ENCODE assay signal across 8 cellular contexts in the genomic region with DNA sequence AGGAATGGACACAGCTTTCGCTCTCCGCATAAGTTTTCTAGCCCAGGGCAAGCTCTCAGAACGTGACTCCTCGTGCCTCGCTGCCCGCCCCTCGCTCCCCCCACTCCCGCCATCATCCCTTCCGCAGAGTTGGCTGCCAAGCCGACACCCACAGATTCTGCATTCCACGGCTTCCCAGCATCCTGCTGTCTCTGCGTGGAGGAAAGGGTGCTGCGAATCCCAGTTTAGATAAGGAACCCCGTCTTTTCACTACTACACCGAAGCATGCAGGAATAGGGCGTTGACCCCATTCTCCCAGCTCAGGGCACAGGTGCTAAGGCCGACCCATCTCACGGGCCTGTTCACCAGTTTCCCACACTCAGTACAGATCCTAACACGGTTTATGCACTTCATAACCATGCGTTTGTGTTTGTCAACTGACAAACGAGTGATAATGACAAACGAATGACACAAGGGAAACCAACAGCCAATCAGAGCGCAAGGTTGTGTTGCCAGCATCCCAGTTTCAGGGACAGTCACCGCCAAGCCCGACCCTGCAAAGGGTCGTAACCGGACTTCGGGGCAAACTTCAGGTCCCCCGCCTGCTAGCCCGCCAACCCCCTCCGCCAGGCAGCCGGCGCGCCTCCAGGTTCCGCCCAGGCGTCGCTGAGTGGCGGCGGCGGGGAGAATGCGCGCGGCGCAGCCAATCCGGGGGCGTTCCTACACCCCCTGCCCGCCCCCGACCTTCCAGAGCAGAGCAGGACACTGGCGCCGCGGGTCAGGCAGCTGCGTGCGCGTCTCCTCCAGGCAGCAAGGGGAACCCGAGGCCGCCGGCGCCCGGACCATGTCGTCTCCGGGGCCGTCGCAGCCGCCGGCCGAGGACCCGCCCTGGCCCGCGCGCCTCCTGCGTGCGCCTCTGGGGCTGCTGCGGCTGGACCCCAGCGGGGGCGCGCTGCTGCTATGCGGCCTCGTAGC. TPM values are rescaled to one million over a fixed set of nuclear protein-coding genes. Genes with fewer than 3 reads are reported as not detected.
DNase-seq lines count a peak whose midpoint lies in the region; ATAC-seq and TF ChIP-seq lines count a peak whose summit lies in the region.

A gene (plus strand): TSS at position 729 of the 954 bp plus-strand sequence. CDS start 95 bp downstream, at position 824.

- DNase-seq in Ammon's horn (ENCODE audit: low spot score) (peak; percentile 93), NCI-H748 treated with DMSO at 0.1 percent for 48 hours (lab: John Stamatoyannopoulos, UW) (peak; percentile 18), ecto neural progenitor cell (ENCODE audit: low spot score) (peak; percentile 91), medulla oblongata (ENCODE audit: extremely low spot score) (peak; percentile 92)
- peak; percentile 76 for DNase-seq in activated CD8-positive, alpha-beta T cell treated with anti-CD3 and anti-CD28 coated beads for 36 hours
- DNase-seq in stimulated activated CD4-positive, alpha-beta T cell treated with anti-CD3 and anti-CD28 coated beads, TNF-alpha, amount 100 ng/mL, for 48 hours (ENCODE audit: low read depth in 3 of 3), result peak; percentile 29 to 61 (median 50)

- CTCF ChIA-PET in activated CD8-positive, alpha-beta T cell treated with anti-CD3 and anti-CD28 coated beads for 36 hours (lab: Charles Lee), result interaction anchor here (1.1 kb wide), 1 partner anchor 18 kb away, joined by 4 read pairs; no protein-coding TSS in a partner anchor

- POLR2A ChIA-PET in activated CD8-positive, alpha-beta T cell treated with anti-CD3 and anti-CD28 coated beads for 36 hours (lab: Charles Lee), result interaction anchor here (0.8 kb wide), 1 partner anchor 347 kb away, joined by 3 read pairs; no protein-coding TSS in a partner anchor

- H3K4me1 Mint-ChIP-seq in activated CD8-positive, alpha-beta T cell treated with anti-CD3 and anti-CD28 coated beads for 36 hours (ENCODE audit: low read depth), result peaks cover 23% of the 10 kb centered on the region

- ATAC-seq in GM19023 (IDR thresholded peaks at IDR 0.05; ENCODE audit: unreplicated experiment) (peak; percentile 96), HG03175 (IDR thresholded peaks at IDR 0.05; ENCODE audit: unreplicated experiment) (peak; percentile 94)
- ATAC-seq in activated CD8-positive, alpha-beta T cell treated with anti-CD3 and anti-CD28 coated beads for 36 hours, result peak; percentile 88

- H3K27me3 Mint-ChIP-seq in activated CD8-positive, alpha-beta T cell treated with anti-CD3 and anti-CD28 coated beads for 36 hours, result no peaks in the 10 kb centered on the region

- no peak for TF ChIP-seq CTCF in activated CD8-positive, alpha-beta T cell treated with anti-CD3 and anti-CD28 coated beads for 36 hours (IDR thresholded peaks at IDR 0.05)

- intact Hi-C loops in activated CD8-positive, alpha-beta T cell treated with anti-CD3 and anti-CD28 coated beads for 36 hours (cut with micrococcal nuclease), result no loop called here

- peak within 1 kb of the TSS; percentile 79 for H3K27ac Mint-ChIP-seq in activated CD8-positive, alpha-beta T cell treated with anti-CD3 and anti-CD28 coated beads for 36 hours

- H3K9me3 Mint-ChIP-seq in activated CD8-positive, alpha-beta T cell treated with anti-CD3 and anti-CD28 coated beads for 36 hours, result no peaks in the 10 kb centered on the region

- peak within 1 kb of the TSS; percentile 80 for H3K4me3 Mint-ChIP-seq in activated CD8-positive, alpha-beta T cell treated with anti-CD3 and anti-CD28 coated beads for 36 hours

- peaks cover under 1% of the 10 kb centered on the region for H3K36me3 Mint-ChIP-seq in activated CD8-positive, alpha-beta T cell treated with anti-CD3 and anti-CD28 coated beads for 36 hours (ENCODE audit: low read depth)

RNA-seq across cellular contexts. Expression of the gene that starts here (rescaled TPM):
- 1 to 10 TPM; 2.5 to 3.1 TPM for total RNA-seq in activated CD8-positive, alpha-beta T cell treated with anti-CD3 and anti-CD28 coated beads for 36 hours

Comparison
In these comparisons a context has a peak if more than half of its experiments do, and no peak if none do; other contexts are left out.
1. Peak in every context shown above with its lines: DNase-seq and ATAC-seq.
2. DNase-seq: peak in every context shown above with its lines; median percentile 93 in Ammon's horn; 92 in medulla oblongata; 91 in ecto neural progenitor cell; 76 in activated CD8-positive, alpha-beta T cell treated with anti-CD3 and anti-CD28 coated beads for 36 hours; 50 in stimulated activated CD4-positive, alpha-beta T cell treated with anti-CD3 and anti-CD28 coated beads, TNF-alpha, amount 100 ng/mL, for 48 hours; 18 in NCI-H748 treated with DMSO at 0.1 percent for 48 hours.